Comparison of ENCODE assay signal across 9 cellular contexts in genomic region chr2:45439788-45440773, GRCh38.
A peak's percentile ranks its signal among the peaks of the same experiment; 100 is the strongest.
DNase-seq lines count a peak whose midpoint lies in the region; ATAC-seq and TF ChIP-seq lines count a peak whose summit lies in the region.
"Had no signal": no experiment of that assay in that cellular context is flagged by ENCODE, and none has a peak within 500 bp of the region (broad histone marks: within the 10 kb centered on the region; RNA-seq: fewer than 3 reads in every experiment).

No MANE protein-coding gene starts in this region.

- in situ Hi-C loops in GM23248 (cut with MboI): no loop called here

- no peaks in the 10 kb centered on the region for H3K27me3 Mint-ChIP-seq in glutamatergic neuron (ENCODE audit: unreplicated experiment)

- no peak overlapping the region for H3K9ac ChIP-seq in GM23248

- WGBS in GM23248 (ENCODE audit: low coverage in 1 of 2, low lambda C conversion rate in 2 of 2, missing lambda C conversion rate in 2 of 2), 2 experiments: 89 to 91% methylated on average over 6 of the region's 6 CpGs

- H3K9me3 ChIP-seq in GM23248 (ENCODE audit: low read depth): no peaks in the 10 kb centered on the region

- H3K4me3 ChIP-seq in GM23248 (no peak overlapping the region), kidney epithelial cell (ENCODE audit: low read depth, low read length) (no peak overlapping the region)

- TF ChIP-seq CTCF in kidney epithelial cell (IDR thresholded peaks at IDR 0.05; ENCODE audit: insufficient read depth, low read length, poor library complexity, severe bottlenecking) (peak; percentile 33), glutamatergic neuron (IDR thresholded peaks at IDR 0.05; ENCODE audit: partially characterized antibody, unreplicated experiment) (no peak)

- no peaks in the 10 kb centered on the region for H3K9me3 Mint-ChIP-seq in glutamatergic neuron (ENCODE audit: unreplicated experiment)

- H3K27ac ChIP-seq in GM23248: no peak overlapping the region

- DNase-seq in GM23248 (peak; percentile 30), M059J (ENCODE audit: low read depth) (peak; percentile 9), kidney epithelial cell (ENCODE audit: low read depth) (no peak), NCI-H2196 treated with DMSO at 0.1 percent for 48 hours (lab: John Stamatoyannopoulos, UW; ENCODE audit: unreplicated experiment) (no peak), glutamatergic neuron (no peak), sciatic nerve (ENCODE audit: low spot score) (no peak), NCI-H69 (lab: John Stamatoyannopoulos, UW) (no peak)

- peaks cover 37% of the 10 kb centered on the region for H3K4me1 ChIP-seq in GM23248 (ENCODE audit: insufficient read depth)

- H3K9me2 ChIP-seq in GM23248 (ENCODE audit: insufficient read depth): no peaks in the 10 kb centered on the region

- H3F3A ChIP-seq in GM23248 (ENCODE audit: insufficient read depth): peaks cover 12% of the 10 kb centered on the region

- ATAC-seq in GM18498 (IDR thresholded peaks at IDR 0.05; ENCODE audit: unreplicated experiment): peak; percentile 75
- no peak for ATAC-seq in sciatic nerve
- ATAC-seq: esophagus mucosa had no signal

- H3K27me3 ChIP-seq in GM23248 (replicated peaks; ENCODE audit: insufficient read depth): no peaks in the 10 kb centered on the region
- no peaks in the 10 kb centered on the region for H3K27me3 ChIP-seq in kidney epithelial cell (ENCODE audit: control insufficient read depth, insufficient read depth, low read length)

- peaks cover 10% of the 10 kb centered on the region for H3K36me3 Mint-ChIP-seq in glutamatergic neuron (ENCODE audit: unreplicated experiment)

- no peak overlapping the region for H2AFZ ChIP-seq in GM23248

- H3K4me1 Mint-ChIP-seq in glutamatergic neuron (ENCODE audit: low read depth, unreplicated experiment): peaks cover 4% of the 10 kb centered on the region

- H3K27ac Mint-ChIP-seq in glutamatergic neuron (ENCODE audit: unreplicated experiment): no peak overlapping the region

- H3K79me2 ChIP-seq in GM23248 (ENCODE audit: insufficient read depth): no peaks in the 10 kb centered on the region

- H4K20me1 ChIP-seq in GM23248 (ENCODE audit: insufficient read depth): no peaks in the 10 kb centered on the region

- H3K4me2 ChIP-seq in GM23248 (ENCODE audit: unreplicated experiment): no peak overlapping the region

- no peak overlapping the region for H3K4me3 Mint-ChIP-seq in glutamatergic neuron (ENCODE audit: unreplicated experiment)

- H3K36me3 ChIP-seq in GM23248 (ENCODE audit: low read depth) (0 out of 2 replicates have a peak, but pooled peaks cover 4% of the 10 kb centered on the region), kidney epithelial cell (ENCODE audit: control insufficient read depth, insufficient read depth, low read length) (no peaks in the 10 kb centered on the region)

- intact Hi-C loops in sciatic nerve (cut with DNase I): no loop called here

Comparison
In these comparisons a context has a peak if more than half of its experiments do, and no peak if none do; other contexts are left out.
1. DNase-seq: peak in GM23248 (single experiment) and M059J (single experiment); none in kidney epithelial cell (single experiment), NCI-H2196 treated with DMSO at 0.1 percent for 48 hours (single experiment), glutamatergic neuron (single experiment), sciatic nerve (single experiment) and NCI-H69 (single experiment).